In the genomic region with DNA sequence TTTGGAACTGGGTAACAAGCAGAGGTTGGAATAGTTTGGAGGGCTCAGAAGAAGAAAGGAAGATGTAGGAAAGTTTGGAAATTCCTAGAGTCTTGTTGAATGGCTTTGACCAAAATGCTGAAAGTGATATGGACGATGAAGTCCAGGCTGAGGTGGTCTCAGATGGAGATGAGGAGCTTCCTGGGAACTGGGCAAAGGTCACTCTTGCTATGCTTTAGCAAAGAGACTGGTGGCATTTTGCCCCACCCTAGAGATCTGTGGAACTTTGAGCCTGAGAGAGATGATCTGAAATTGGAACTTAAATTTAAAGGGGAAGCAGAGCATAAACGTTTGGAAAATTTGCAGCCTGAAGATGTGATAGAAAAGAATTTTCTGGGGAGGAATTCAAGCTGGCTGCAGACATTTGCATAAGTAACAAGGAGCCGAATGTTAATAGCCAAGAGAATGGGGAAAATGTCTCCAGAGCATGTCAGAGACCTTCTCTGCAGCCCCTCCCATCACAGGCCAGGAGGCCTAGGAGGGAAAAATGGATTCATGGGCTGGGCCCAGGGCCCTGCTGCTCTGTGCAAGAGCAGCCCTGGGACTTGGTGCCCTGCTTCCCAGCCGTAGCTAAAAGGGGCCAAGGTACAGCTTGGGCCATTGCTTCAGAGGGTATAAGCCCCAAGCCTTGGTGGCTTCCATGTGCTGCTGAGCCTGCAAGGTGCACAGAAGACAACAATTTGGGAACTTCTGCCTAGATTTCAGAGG, we compare ENCODE assay signal across 1 cellular context.
A peak's percentile ranks its signal among the peaks of the same experiment; 100 is the strongest.
TF ChIP-seq lines count a peak whose summit lies in the region.

No MANE protein-coding gene starts in this region.

TF ChIP-seq in HepG2, 621 proteins besides CTCF, POLR2A, EP300 and RAD21 (continued from another document):
- TF ChIP-seq ZBTB20 (CRISPR knock-in tag; IDR thresholded peaks at IDR 0.05; ENCODE audit: borderline replicate concordance, low read depth), result no peak
- no peak for TF ChIP-seq SOX6 (IDR thresholded peaks at IDR 0.05)
- no peak for TF ChIP-seq SOX6 (CRISPR knock-in tag; IDR thresholded peaks at IDR 0.05)
- no peak for TF ChIP-seq ZSCAN22 (CRISPR knock-in tag; IDR thresholded peaks at IDR 0.05)
- TF ChIP-seq, protein P1, sequence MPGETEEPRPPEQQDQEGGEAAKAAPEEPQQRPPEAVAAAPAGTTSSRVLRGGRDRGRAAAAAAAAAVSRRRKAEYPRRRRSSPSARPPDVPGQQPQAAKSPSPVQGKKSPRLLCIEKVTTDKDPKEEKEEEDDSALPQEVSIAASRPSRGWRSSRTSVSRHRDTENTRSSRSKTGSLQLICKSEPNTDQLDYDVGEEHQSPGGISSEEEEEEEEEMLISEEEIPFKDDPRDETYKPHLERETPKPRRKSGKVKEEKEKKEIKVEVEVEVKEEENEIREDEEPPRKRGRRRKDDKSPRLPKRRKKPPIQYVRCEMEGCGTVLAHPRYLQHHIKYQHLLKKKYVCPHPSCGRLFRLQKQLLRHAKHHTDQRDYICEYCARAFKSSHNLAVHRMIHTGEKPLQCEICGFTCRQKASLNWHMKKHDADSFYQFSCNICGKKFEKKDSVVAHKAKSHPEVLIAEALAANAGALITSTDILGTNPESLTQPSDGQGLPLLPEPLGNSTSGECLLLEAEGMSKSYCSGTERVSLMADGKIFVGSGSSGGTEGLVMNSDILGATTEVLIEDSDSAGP (CRISPR knock-in tag; IDR thresholded peaks at IDR 0.05; ENCODE audit: borderline replicate concordance), result peak; percentile 91; the same call in 1 of the 2 replicates
- TF ChIP-seq, protein P2, sequence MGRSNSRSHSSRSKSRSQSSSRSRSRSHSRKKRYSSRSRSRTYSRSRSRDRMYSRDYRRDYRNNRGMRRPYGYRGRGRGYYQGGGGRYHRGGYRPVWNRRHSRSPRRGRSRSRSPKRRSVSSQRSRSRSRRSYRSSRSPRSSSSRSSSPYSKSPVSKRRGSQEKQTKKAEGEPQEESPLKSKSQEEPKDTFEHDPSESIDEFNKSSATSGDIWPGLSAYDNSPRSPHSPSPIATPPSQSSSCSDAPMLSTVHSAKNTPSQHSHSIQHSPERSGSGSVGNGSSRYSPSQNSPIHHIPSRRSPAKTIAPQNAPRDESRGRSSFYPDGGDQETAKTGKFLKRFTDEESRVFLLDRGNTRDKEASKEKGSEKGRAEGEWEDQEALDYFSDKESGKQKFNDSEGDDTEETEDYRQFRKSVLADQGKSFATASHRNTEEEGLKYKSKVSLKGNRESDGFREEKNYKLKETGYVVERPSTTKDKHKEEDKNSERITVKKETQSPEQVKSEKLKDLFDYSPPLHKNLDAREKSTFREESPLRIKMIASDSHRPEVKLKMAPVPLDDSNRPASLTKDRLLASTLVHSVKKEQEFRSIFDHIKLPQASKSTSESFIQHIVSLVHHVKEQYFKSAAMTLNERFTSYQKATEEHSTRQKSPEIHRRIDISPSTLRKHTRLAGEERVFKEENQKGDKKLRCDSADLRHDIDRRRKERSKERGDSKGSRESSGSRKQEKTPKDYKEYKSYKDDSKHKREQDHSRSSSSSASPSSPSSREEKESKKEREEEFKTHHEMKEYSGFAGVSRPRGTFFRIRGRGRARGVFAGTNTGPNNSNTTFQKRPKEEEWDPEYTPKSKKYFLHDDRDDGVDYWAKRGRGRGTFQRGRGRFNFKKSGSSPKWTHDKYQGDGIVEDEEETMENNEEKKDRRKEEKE (IDR thresholded peaks at IDR 0.05), result no peak
- TF ChIP-seq, protein P3, sequence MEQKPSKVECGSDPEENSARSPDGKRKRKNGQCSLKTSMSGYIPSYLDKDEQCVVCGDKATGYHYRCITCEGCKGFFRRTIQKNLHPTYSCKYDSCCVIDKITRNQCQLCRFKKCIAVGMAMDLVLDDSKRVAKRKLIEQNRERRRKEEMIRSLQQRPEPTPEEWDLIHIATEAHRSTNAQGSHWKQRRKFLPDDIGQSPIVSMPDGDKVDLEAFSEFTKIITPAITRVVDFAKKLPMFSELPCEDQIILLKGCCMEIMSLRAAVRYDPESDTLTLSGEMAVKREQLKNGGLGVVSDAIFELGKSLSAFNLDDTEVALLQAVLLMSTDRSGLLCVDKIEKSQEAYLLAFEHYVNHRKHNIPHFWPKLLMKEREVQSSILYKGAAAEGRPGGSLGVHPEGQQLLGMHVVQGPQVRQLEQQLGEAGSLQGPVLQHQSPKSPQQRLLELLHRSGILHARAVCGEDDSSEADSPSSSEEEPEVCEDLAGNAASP (CRISPR knock-in tag; IDR thresholded peaks at IDR 0.05; ENCODE audit: borderline replicate concordance), result no peak
- no peak for TF ChIP-seq ZNF616 (CRISPR knock-in tag; IDR thresholded peaks at IDR 0.05; ENCODE audit: low read depth)
- 0 out of 2 replicates have a peak, but pooled peaks have one; percentile 17 for TF ChIP-seq POGZ (CRISPR knock-in tag; IDR thresholded peaks at IDR 0.05)
- no peak for TF ChIP-seq HIVEP1 (CRISPR knock-in tag; IDR thresholded peaks at IDR 0.05)
- TF ChIP-seq, protein P4, sequence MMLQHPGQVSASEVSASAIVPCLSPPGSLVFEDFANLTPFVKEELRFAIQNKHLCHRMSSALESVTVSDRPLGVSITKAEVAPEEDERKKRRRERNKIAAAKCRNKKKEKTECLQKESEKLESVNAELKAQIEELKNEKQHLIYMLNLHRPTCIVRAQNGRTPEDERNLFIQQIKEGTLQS (CRISPR knock-in tag; IDR thresholded peaks at IDR 0.05), result no peak
- no peak for TF ChIP-seq HOXA5 (CRISPR knock-in tag; IDR thresholded peaks at IDR 0.05)
- TF ChIP-seq ZNF264 (CRISPR knock-in tag; IDR thresholded peaks at IDR 0.05), result no peak
- no peak for TF ChIP-seq ZNF446 (CRISPR knock-in tag; IDR thresholded peaks at IDR 0.05)
- peak; percentile 32; the same call in 1 of the 2 replicates for TF ChIP-seq HNF4G (IDR thresholded peaks at IDR 0.05; ENCODE audit: borderline replicate concordance, low read depth, low read length)
- no peak for TF ChIP-seq HNF4G (CRISPR knock-in tag; IDR thresholded peaks at IDR 0.05; ENCODE audit: borderline replicate concordance, low read depth)
- no peak for TF ChIP-seq ZNF660 (CRISPR knock-in tag; IDR thresholded peaks at IDR 0.05; ENCODE audit: borderline replicate concordance, low read depth)
